Comparison of ENCODE assay signal across 2 cellular contexts in genomic region chr3:192847918-192848317, GRCh38.
TF ChIP-seq lines count a peak whose summit lies in the region.

No MANE protein-coding gene starts in this region.

TF ChIP-seq in SK-N-SH, 30 proteins besides CTCF, POLR2A, EP300 and RAD21 (continued from another document):
- TF ChIP-seq, protein P1, sequence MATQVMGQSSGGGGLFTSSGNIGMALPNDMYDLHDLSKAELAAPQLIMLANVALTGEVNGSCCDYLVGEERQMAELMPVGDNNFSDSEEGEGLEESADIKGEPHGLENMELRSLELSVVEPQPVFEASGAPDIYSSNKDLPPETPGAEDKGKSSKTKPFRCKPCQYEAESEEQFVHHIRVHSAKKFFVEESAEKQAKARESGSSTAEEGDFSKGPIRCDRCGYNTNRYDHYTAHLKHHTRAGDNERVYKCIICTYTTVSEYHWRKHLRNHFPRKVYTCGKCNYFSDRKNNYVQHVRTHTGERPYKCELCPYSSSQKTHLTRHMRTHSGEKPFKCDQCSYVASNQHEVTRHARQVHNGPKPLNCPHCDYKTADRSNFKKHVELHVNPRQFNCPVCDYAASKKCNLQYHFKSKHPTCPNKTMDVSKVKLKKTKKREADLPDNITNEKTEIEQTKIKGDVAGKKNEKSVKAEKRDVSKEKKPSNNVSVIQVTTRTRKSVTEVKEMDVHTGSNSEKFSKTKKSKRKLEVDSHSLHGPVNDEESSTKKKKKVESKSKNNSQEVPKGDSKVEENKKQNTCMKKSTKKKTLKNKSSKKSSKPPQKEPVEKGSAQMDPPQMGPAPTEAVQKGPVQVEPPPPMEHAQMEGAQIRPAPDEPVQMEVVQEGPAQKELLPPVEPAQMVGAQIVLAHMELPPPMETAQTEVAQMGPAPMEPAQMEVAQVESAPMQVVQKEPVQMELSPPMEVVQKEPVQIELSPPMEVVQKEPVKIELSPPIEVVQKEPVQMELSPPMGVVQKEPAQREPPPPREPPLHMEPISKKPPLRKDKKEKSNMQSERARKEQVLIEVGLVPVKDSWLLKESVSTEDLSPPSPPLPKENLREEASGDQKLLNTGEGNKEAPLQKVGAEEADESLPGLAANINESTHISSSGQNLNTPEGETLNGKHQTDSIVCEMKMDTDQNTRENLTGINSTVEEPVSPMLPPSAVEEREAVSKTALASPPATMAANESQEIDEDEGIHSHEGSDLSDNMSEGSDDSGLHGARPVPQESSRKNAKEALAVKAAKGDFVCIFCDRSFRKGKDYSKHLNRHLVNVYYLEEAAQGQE (IDR thresholded peaks at IDR 0.05; ENCODE audit: low read depth, low read length) = no peak

TF ChIP-seq in HepG2, 621 proteins besides CTCF, POLR2A, EP300 and RAD21 (continued from another document):
- no peak for TF ChIP-seq SRSF1 (optimal IDR thresholded peaks at IDR 0.05; ENCODE audit: low read depth, low read length)
- no peak for TF ChIP-seq ZNF7 (CRISPR knock-in tag; IDR thresholded peaks at IDR 0.05)
- TF ChIP-seq FOXM1 (CRISPR knock-in tag; IDR thresholded peaks at IDR 0.05) = no peak
